13 cellular contexts compared by ENCODE assay signal in the genomic region with DNA sequence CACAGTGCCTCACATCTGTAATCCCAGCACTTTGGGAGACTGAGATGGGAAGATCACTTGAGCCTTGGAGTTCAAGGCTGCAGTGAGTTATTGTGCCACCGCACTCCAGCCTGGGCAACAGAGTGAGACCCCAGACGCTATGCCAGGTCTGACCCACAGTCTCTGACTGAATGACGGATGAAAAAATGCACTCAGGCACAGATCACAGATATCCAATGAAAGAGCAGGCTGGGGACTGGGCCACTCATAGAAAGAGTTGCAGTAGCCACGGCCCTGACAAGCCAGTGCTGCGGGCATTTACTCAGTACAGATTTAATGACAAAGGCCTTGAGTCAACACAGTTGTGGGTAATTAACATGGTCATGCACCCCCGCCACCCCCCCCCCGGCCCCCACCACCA.
"Had no signal": no experiment of that assay in that cellular context is flagged by ENCODE, and none has a peak within 500 bp of the region (broad histone marks: within the 10 kb centered on the region; RNA-seq: fewer than 3 reads in every experiment).

No MANE protein-coding gene starts in this region.

- DNase-seq: activated CD4-positive, alpha-beta T cell treated with anti-CD3 and anti-CD28 coated beads for 48 hours; activated CD8-positive, alpha-beta memory T cell treated with anti-CD3 and anti-CD28 coated beads, Interleukin-2, amount 50 U/mL, for 48 hours; activated CD8-positive, alpha-beta T cell treated with anti-CD3 and anti-CD28 coated beads for 36 hours; activated naive CD8-positive, alpha-beta T cell treated with anti-CD3 and anti-CD28 coated beads for 36 hours; dermis blood vessel endothelial cell; effector memory CD8-positive, alpha-beta T cell; foreskin melanocyte; nucleus accumbens; psoas muscle; right lobe of liver; stimulated activated naive CD8-positive, alpha-beta T cell treated with anti-CD3 and anti-CD28 coated beads, Interleukin-15, Interleukin-2, amounts not matched to agents 100 U/mL and 50 U/mL, for 24 hours; T-helper 17 cell had no signal

- H3K9me3 Mint-ChIP-seq: activated CD8-positive, alpha-beta T cell treated with anti-CD3 and anti-CD28 coated beads for 36 hours; activated naive CD8-positive, alpha-beta T cell treated with anti-CD3 and anti-CD28 coated beads for 36 hours; effector memory CD8-positive, alpha-beta T cell; nephron had no signal

- ATAC-seq: activated CD8-positive, alpha-beta T cell treated with anti-CD3 and anti-CD28 coated beads for 36 hours; effector memory CD8-positive, alpha-beta T cell; psoas muscle; right lobe of liver; stimulated activated naive CD8-positive, alpha-beta T cell treated with anti-CD3 and anti-CD28 coated beads, Interleukin-15, Interleukin-2, amounts not matched to agents 100 U/mL and 50 U/mL, for 24 hours; T-helper 17 cell had no signal

- H3K27me3 Mint-ChIP-seq: activated CD8-positive, alpha-beta T cell treated with anti-CD3 and anti-CD28 coated beads for 36 hours; activated naive CD8-positive, alpha-beta T cell treated with anti-CD3 and anti-CD28 coated beads for 36 hours; effector memory CD8-positive, alpha-beta T cell; T-helper 17 cell had no signal

- H3K36me3 ChIP-seq: right lobe of liver had no signal

- H3K27ac ChIP-seq: psoas muscle, right lobe of liver had no signal

- H3K4me3 ChIP-seq: psoas muscle, right lobe of liver had no signal

- H3K4me1 ChIP-seq: psoas muscle had no signal

- H3K4me3 Mint-ChIP-seq: activated CD8-positive, alpha-beta T cell treated with anti-CD3 and anti-CD28 coated beads for 36 hours; activated naive CD8-positive, alpha-beta T cell treated with anti-CD3 and anti-CD28 coated beads for 36 hours; effector memory CD8-positive, alpha-beta T cell; nephron; T-helper 17 cell had no signal

- H3K4me1 Mint-ChIP-seq: activated naive CD8-positive, alpha-beta T cell treated with anti-CD3 and anti-CD28 coated beads for 36 hours; T-helper 17 cell had no signal

- H3K27me3 ChIP-seq: right lobe of liver had no signal

- H3K9me3 ChIP-seq: psoas muscle, right lobe of liver had no signal

- H3K27ac Mint-ChIP-seq: activated CD8-positive, alpha-beta T cell treated with anti-CD3 and anti-CD28 coated beads for 36 hours; activated naive CD8-positive, alpha-beta T cell treated with anti-CD3 and anti-CD28 coated beads for 36 hours; effector memory CD8-positive, alpha-beta T cell; nephron; T-helper 17 cell had no signal
